1 cellular context compared by ENCODE assay signal in genomic region chr10:86400705-86401587, GRCh38.
TF ChIP-seq lines count a peak whose summit lies in the region.

No MANE protein-coding gene starts in this region.

TF ChIP-seq in HepG2, 621 proteins besides CTCF, POLR2A, EP300 and RAD21 (continued from another document and continues in another):
- TF ChIP-seq HIVEP1 (CRISPR knock-in tag; IDR thresholded peaks at IDR 0.05) (no peak), WIZ (CRISPR knock-in tag; IDR thresholded peaks at IDR 0.05) (no peak), AFF4 (CRISPR knock-in tag; IDR thresholded peaks at IDR 0.05) (no peak; the same call in 1 of the 2 replicates), ZNF720 (CRISPR knock-in tag; IDR thresholded peaks at IDR 0.05) (no peak), USF2 (IDR thresholded peaks at IDR 0.05; ENCODE audit: low read depth, low read length) (no peak), USF2 (CRISPR knock-in tag; IDR thresholded peaks at IDR 0.05; ENCODE audit: borderline replicate concordance) (no peak), ZNF773 (CRISPR knock-in tag; IDR thresholded peaks at IDR 0.05; ENCODE audit: borderline replicate concordance) (no peak), ZBTB3 (CRISPR knock-in tag; IDR thresholded peaks at IDR 0.05; ENCODE audit: borderline replicate concordance, low read depth) (no peak), MLXIP (CRISPR knock-in tag; IDR thresholded peaks at IDR 0.05; ENCODE audit: borderline replicate concordance) (no peak), ZFP90 (CRISPR knock-in tag; IDR thresholded peaks at IDR 0.05; ENCODE audit: borderline replicate concordance) (peak; percentile 35; the same call in 1 of the 2 replicates), MXI1 (IDR thresholded peaks at IDR 0.05; ENCODE audit: borderline replicate concordance, low read depth, low read length) (no peak), SAFB2 (CRISPR knock-in tag; IDR thresholded peaks at IDR 0.05; ENCODE audit: borderline replicate concordance, low read depth) (no peak), CC2D1A (CRISPR knock-in tag; IDR thresholded peaks at IDR 0.05) (no peak), CBFB (CRISPR knock-in tag; IDR thresholded peaks at IDR 0.05) (no peak), ZNF775 (CRISPR knock-in tag; IDR thresholded peaks at IDR 0.05; ENCODE audit: borderline replicate concordance) (no peak), CREM (IDR thresholded peaks at IDR 0.05) (peak; percentile 29; the same call in 1 of the 2 replicates), CREM (CRISPR knock-in tag; IDR thresholded peaks at IDR 0.05) (no peak), MEF2D (CRISPR knock-in tag; IDR thresholded peaks at IDR 0.05) (no peak; the same call in 1 of the 2 replicates), ZNF850 (CRISPR knock-in tag; conservative IDR thresholded peaks at IDR 0.05) (peak; percentile 6; the same call in 1 of the 2 replicates), ZKSCAN8 (CRISPR knock-in tag; IDR thresholded peaks at IDR 0.05; ENCODE audit: borderline replicate concordance) (no peak), XBP1 (CRISPR knock-in tag; IDR thresholded peaks at IDR 0.05) (no peak), YY1 (IDR thresholded peaks at IDR 0.05; ENCODE audit: insufficient read depth, insufficient replicate concordance, low read depth, low read length) (no peak), YEATS2 (CRISPR knock-in tag; IDR thresholded peaks at IDR 0.05; ENCODE audit: borderline replicate concordance) (no peak), MIER2 (CRISPR knock-in tag; IDR thresholded peaks at IDR 0.05) (no peak), KLF13 (CRISPR knock-in tag; IDR thresholded peaks at IDR 0.05) (no peak), ESRRA (CRISPR knock-in tag; IDR thresholded peaks at IDR 0.05; ENCODE audit: low read depth) (peak; percentile 17; the same call in 1 of the 2 replicates), ZNF484 (CRISPR knock-in tag; IDR thresholded peaks at IDR 0.05; ENCODE audit: borderline replicate concordance, low read depth) (no peak), ZBTB40 (IDR thresholded peaks at IDR 0.05) (no peak), ZBTB40 (CRISPR knock-in tag; IDR thresholded peaks at IDR 0.05) (no peak; the same call in 1 of the 2 replicates), ZNF317 (CRISPR knock-in tag; IDR thresholded peaks at IDR 0.05) (peak; percentile 76; the same call in 1 of the 2 replicates), ZNF567 (CRISPR knock-in tag; IDR thresholded peaks at IDR 0.05; ENCODE audit: borderline replicate concordance) (no peak), ZBTB44 (CRISPR knock-in tag; IDR thresholded peaks at IDR 0.05) (no peak), ZFP36 (IDR thresholded peaks at IDR 0.05; ENCODE audit: borderline replicate concordance, low read depth, low read length, partially characterized antibody) (no peak)
- TF ChIP-seq, protein P1, sequence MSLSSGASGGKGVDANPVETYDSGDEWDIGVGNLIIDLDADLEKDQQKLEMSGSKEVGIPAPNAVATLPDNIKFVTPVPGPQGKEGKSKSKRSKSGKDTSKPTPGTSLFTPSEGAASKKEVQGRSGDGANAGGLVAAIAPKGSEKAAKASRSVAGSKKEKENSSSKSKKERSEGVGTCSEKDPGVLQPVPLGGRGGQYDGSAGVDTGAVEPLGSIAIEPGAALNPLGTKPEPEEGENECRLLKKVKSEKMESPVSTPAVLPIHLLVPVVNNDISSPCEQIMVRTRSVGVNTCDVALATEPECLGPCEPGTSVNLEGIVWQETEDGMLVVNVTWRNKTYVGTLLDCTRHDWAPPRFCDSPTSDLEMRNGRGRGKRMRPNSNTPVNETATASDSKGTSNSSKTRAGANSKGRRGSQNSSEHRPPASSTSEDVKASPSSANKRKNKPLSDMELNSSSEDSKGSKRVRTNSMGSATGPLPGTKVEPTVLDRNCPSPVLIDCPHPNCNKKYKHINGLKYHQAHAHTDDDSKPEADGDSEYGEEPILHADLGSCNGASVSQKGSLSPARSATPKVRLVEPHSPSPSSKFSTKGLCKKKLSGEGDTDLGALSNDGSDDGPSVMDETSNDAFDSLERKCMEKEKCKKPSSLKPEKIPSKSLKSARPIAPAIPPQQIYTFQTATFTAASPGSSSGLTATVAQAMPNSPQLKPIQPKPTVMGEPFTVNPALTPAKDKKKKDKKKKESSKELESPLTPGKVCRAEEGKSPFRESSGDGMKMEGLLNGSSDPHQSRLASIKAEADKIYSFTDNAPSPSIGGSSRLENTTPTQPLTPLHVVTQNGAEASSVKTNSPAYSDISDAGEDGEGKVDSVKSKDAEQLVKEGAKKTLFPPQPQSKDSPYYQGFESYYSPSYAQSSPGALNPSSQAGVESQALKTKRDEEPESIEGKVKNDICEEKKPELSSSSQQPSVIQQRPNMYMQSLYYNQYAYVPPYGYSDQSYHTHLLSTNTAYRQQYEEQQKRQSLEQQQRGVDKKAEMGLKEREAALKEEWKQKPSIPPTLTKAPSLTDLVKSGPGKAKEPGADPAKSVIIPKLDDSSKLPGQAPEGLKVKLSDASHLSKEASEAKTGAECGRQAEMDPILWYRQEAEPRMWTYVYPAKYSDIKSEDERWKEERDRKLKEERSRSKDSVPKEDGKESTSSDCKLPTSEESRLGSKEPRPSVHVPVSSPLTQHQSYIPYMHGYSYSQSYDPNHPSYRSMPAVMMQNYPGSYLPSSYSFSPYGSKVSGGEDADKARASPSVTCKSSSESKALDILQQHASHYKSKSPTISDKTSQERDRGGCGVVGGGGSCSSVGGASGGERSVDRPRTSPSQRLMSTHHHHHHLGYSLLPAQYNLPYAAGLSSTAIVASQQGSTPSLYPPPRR (CRISPR knock-in tag; IDR thresholded peaks at IDR 0.05; ENCODE audit: borderline replicate concordance): no peak; the same call in 1 of the 2 replicates
